In the genomic region with DNA sequence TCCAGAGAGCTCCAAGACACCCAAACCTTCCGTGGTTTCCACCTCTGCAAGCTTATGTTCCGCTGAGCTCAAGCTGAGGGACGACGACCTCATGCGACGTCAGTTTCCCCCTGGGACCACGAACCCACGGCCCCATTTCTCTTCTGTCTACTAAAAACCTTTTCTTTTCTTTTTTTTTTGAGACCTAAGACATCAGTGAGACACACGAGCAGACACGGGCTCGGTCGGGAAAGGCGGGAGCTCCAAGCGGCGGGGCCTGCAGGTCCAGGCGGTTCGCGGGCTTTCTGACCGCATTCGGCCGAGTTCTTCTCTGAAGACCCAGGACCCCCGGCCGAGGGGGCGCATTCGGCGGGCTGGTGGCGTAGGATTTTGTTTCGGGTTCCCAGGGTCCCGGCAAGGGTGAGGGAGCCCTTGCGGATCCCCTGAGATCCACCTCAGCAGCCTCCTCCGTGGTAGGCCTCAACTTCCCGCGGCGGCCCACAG, we compare ENCODE assay signal across 8 cellular contexts. TPM values are rescaled to one million over a fixed set of nuclear protein-coding genes. Genes with fewer than 3 reads are reported as not detected.
A peak's percentile ranks its signal among the peaks of the same experiment; 100 is the strongest.
DNase-seq lines count a peak whose midpoint lies in the region; ATAC-seq lines count a peak whose summit lies in the region.

No MANE protein-coding gene starts in this region.

- H3K9me3 ChIP-seq in iPS-18a (ENCODE audit: control insufficient read depth, low read depth, low read length): no peaks in the 10 kb centered on the region
- no peaks in the 10 kb centered on the region for H3K9me3 ChIP-seq in stomach smooth muscle (ENCODE audit: control insufficient read depth in 2 of 2, low read length in 2 of 2)

- peak overlapping the region; percentile 90 for H3K4me3 Mint-ChIP-seq in T-helper 2 cell treated with Interferon-gamma antibody and Interleukin-4, amounts not matched to agents 5 μg/mL and 100 μg/mL, for 36 hours
- H3K4me3 Mint-ChIP-seq in activated T-helper 1 cell treated with anti-CD3 and anti-CD28 coated beads, Interleukin-12 subunit alpha, Interleukin-12 subunit beta, Interleukin-2, Interleukin-4 antibody, amounts not matched to agents 30 ng/mL and 10 ng/mL and 1 ng/mL, durations not matched to agents 14 hours and 24 hours and 36 hours: peak overlapping the region; percentile 93

- H3K4me3 ChIP-seq in iPS-18a (ENCODE audit: low read length) (peak overlapping the region; percentile 91), stomach smooth muscle (ENCODE audit: low read length in 2 of 2) (peak overlapping the region; percentile 85 to 93)

- H3K27ac Mint-ChIP-seq in T-helper 2 cell treated with Interferon-gamma antibody and Interleukin-4, amounts not matched to agents 5 μg/mL and 100 μg/mL, for 36 hours: peak overlapping the region; percentile 90
- peak overlapping the region; percentile 95 for H3K27ac Mint-ChIP-seq in activated T-helper 1 cell treated with anti-CD3 and anti-CD28 coated beads, Interleukin-12 subunit alpha, Interleukin-12 subunit beta, Interleukin-2, Interleukin-4 antibody, amounts not matched to agents 30 ng/mL and 10 ng/mL and 1 ng/mL, durations not matched to agents 14 hours and 24 hours and 36 hours

- peak; percentile 0 for ATAC-seq in HG03095 (IDR thresholded peaks at IDR 0.05; ENCODE audit: unreplicated experiment)

- H3K36me3 Mint-ChIP-seq in T-helper 2 cell treated with Interferon-gamma antibody and Interleukin-4, amounts not matched to agents 5 μg/mL and 100 μg/mL, for 36 hours (ENCODE audit: low read depth): peaks cover 46% of the 10 kb centered on the region
- H3K36me3 Mint-ChIP-seq in activated T-helper 1 cell treated with anti-CD3 and anti-CD28 coated beads, Interleukin-12 subunit alpha, Interleukin-12 subunit beta, Interleukin-2, Interleukin-4 antibody, amounts not matched to agents 30 ng/mL and 10 ng/mL and 1 ng/mL, durations not matched to agents 14 hours and 24 hours and 36 hours (ENCODE audit: low read depth): peaks cover 21% of the 10 kb centered on the region

- peak overlapping the region; percentile 98 for H3K9ac ChIP-seq in iPS-18a (ENCODE audit: low read length)
- H3K9ac ChIP-seq in stomach smooth muscle (ENCODE audit: low read length in 2 of 2): peak overlapping the region; percentile 42 to 69

- no peaks in the 10 kb centered on the region for H3K9me3 Mint-ChIP-seq in T-helper 2 cell treated with Interferon-gamma antibody and Interleukin-4, amounts not matched to agents 5 μg/mL and 100 μg/mL, for 36 hours
- no peaks in the 10 kb centered on the region for H3K9me3 Mint-ChIP-seq in activated T-helper 1 cell treated with anti-CD3 and anti-CD28 coated beads, Interleukin-12 subunit alpha, Interleukin-12 subunit beta, Interleukin-2, Interleukin-4 antibody, amounts not matched to agents 30 ng/mL and 10 ng/mL and 1 ng/mL, durations not matched to agents 14 hours and 24 hours and 36 hours

- intact Hi-C loops in activated T-helper 1 cell treated with anti-CD3 and anti-CD28 coated beads, Interleukin-12 subunit alpha, Interleukin-12 subunit beta, Interleukin-2, Interleukin-4 antibody, amounts not matched to agents 30 ng/mL and 10 ng/mL and 1 ng/mL, durations not matched to agents 14 hours and 24 hours and 36 hours (cut with micrococcal nuclease): loop anchor here (2.0 to 10.0 kb wide), 2 partner anchors 46 to 348 kb away; no protein-coding TSS in a partner anchor

- no peak for DNase-seq in T-helper 2 cell treated with Interferon-gamma antibody and Interleukin-4, amounts not matched to agents 5 μg/mL and 100 μg/mL, for 36 hours (ENCODE audit: low spot score)
- no peak for DNase-seq in T-helper 2 cell
- DNase-seq in activated T-helper 1 cell treated with anti-CD3 and anti-CD28 coated beads, Interleukin-12 subunit alpha, Interleukin-12 subunit beta, Interleukin-2, Interleukin-4 antibody, amounts not matched to agents 30 ng/mL and 10 ng/mL and 1 ng/mL, durations not matched to agents 14 hours and 24 hours and 36 hours (ENCODE audit: low spot score): peak; percentile 12
- DNase-seq in NCI-H2029 treated with DMSO at 0.1 percent for 48 hours (lab: John Stamatoyannopoulos, UW): no peak
- DNase-seq in SW480 (ENCODE audit: low spot score): no peak

- H3K4me1 Mint-ChIP-seq in T-helper 2 cell treated with Interferon-gamma antibody and Interleukin-4, amounts not matched to agents 5 μg/mL and 100 μg/mL, for 36 hours (ENCODE audit: low read depth): peaks cover 38% of the 10 kb centered on the region
- peaks cover 43% of the 10 kb centered on the region for H3K4me1 Mint-ChIP-seq in activated T-helper 1 cell treated with anti-CD3 and anti-CD28 coated beads, Interleukin-12 subunit alpha, Interleukin-12 subunit beta, Interleukin-2, Interleukin-4 antibody, amounts not matched to agents 30 ng/mL and 10 ng/mL and 1 ng/mL, durations not matched to agents 14 hours and 24 hours and 36 hours (ENCODE audit: low read depth)

- H3K4me1 ChIP-seq in iPS-18a (ENCODE audit: control insufficient read depth, low read depth, low read length): peaks cover 25% of the 10 kb centered on the region
- H3K4me1 ChIP-seq in stomach smooth muscle (ENCODE audit: control insufficient read depth, insufficient read depth, low read length): peaks cover 19% of the 10 kb centered on the region

- H3K36me3 ChIP-seq in iPS-18a (ENCODE audit: control insufficient read depth, low read depth, low read length): peaks cover 8% of the 10 kb centered on the region
- H3K36me3 ChIP-seq in stomach smooth muscle (ENCODE audit: control insufficient read depth in 2 of 2, insufficient read depth in 2 of 2, low read length in 2 of 2): no peaks in the 10 kb centered on the region

- H3K27me3 ChIP-seq in iPS-18a (ENCODE audit: control insufficient read depth, insufficient read depth, low read length) (no peaks in the 10 kb centered on the region), stomach smooth muscle (ENCODE audit: control insufficient read depth in 1 of 2, insufficient read depth in 2 of 2, low read length in 2 of 2) (no peaks in the 10 kb centered on the region)

- H3K27ac ChIP-seq in iPS-18a (ENCODE audit: low read length) (peak overlapping the region; percentile 87), stomach smooth muscle (ENCODE audit: low read length) (no peak overlapping the region)

- H3K27me3 Mint-ChIP-seq in T-helper 2 cell treated with Interferon-gamma antibody and Interleukin-4, amounts not matched to agents 5 μg/mL and 100 μg/mL, for 36 hours (ENCODE audit: low read depth): no peaks in the 10 kb centered on the region
- H3K27me3 Mint-ChIP-seq in activated T-helper 1 cell treated with anti-CD3 and anti-CD28 coated beads, Interleukin-12 subunit alpha, Interleukin-12 subunit beta, Interleukin-2, Interleukin-4 antibody, amounts not matched to agents 30 ng/mL and 10 ng/mL and 1 ng/mL, durations not matched to agents 14 hours and 24 hours and 36 hours (ENCODE audit: insufficient read depth): no peaks in the 10 kb centered on the region

RNA-seq across cellular contexts. Expression of gene C21orf58, which starts 0.4 kb away (rescaled TPM):
- 26.7 and 26.9 TPM in 2 replicates for total RNA-seq in activated T-helper 1 cell treated with anti-CD3 and anti-CD28 coated beads, Interleukin-12 subunit alpha, Interleukin-12 subunit beta, Interleukin-2, Interleukin-4 antibody, amounts not matched to agents 30 ng/mL and 10 ng/mL and 1 ng/mL, durations not matched to agents 14 hours and 24 hours and 36 hours

RNA-seq across cellular contexts. Expression of gene PCNT, which starts 0.7 kb away (rescaled TPM):
- total RNA-seq in activated T-helper 1 cell treated with anti-CD3 and anti-CD28 coated beads, Interleukin-12 subunit alpha, Interleukin-12 subunit beta, Interleukin-2, Interleukin-4 antibody, amounts not matched to agents 30 ng/mL and 10 ng/mL and 1 ng/mL, durations not matched to agents 14 hours and 24 hours and 36 hours: 58.4 and 59.7 TPM in 2 replicates

RNA-seq across cellular contexts. Expression of gene YBEY, which starts 37.1 kb away (rescaled TPM):
- 16.7 and 17.6 TPM in 2 replicates for total RNA-seq in activated T-helper 1 cell treated with anti-CD3 and anti-CD28 coated beads, Interleukin-12 subunit alpha, Interleukin-12 subunit beta, Interleukin-2, Interleukin-4 antibody, amounts not matched to agents 30 ng/mL and 10 ng/mL and 1 ng/mL, durations not matched to agents 14 hours and 24 hours and 36 hours

RNA-seq across cellular contexts. Expression of gene MCM3AP, which starts 37.9 kb away (rescaled TPM):
- total RNA-seq in activated T-helper 1 cell treated with anti-CD3 and anti-CD28 coated beads, Interleukin-12 subunit alpha, Interleukin-12 subunit beta, Interleukin-2, Interleukin-4 antibody, amounts not matched to agents 30 ng/mL and 10 ng/mL and 1 ng/mL, durations not matched to agents 14 hours and 24 hours and 36 hours: 131 and 137 TPM in 2 replicates
